1 cellular context compared by ENCODE assay signal in the genomic region with DNA sequence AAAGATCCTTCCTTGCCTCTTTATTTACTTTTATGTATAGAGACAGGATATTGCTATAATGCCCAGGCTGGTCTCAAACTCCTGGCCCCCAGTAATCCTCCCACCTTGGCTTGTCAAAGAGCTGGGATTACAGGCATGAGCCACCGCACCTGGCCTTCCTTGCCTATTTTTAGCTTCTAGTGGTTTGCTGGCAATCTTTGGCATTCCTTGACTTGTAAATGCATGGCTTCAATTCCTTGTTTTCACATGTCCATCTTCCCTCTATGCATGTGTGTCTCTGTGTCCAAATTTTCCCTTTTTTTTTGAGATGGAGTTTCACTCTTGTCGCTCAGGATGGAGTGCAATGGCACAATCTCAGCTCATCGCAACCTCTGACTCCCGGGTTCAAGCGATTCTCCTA.
TF ChIP-seq lines count a peak whose summit lies in the region.

No MANE protein-coding gene starts in this region.

TF ChIP-seq in A549, 52 proteins besides CTCF, POLR2A, EP300 and RAD21:
- TF ChIP-seq EHMT2 (IDR thresholded peaks at IDR 0.05; ENCODE audit: low read depth): no peak
- no peak for TF ChIP-seq NPAS2 (CRISPR knock-in tag; IDR thresholded peaks at IDR 0.05; ENCODE audit: borderline replicate concordance)
- TF ChIP-seq JUNB (IDR thresholded peaks at IDR 0.05): no peak
- TF ChIP-seq, protein P1, sequence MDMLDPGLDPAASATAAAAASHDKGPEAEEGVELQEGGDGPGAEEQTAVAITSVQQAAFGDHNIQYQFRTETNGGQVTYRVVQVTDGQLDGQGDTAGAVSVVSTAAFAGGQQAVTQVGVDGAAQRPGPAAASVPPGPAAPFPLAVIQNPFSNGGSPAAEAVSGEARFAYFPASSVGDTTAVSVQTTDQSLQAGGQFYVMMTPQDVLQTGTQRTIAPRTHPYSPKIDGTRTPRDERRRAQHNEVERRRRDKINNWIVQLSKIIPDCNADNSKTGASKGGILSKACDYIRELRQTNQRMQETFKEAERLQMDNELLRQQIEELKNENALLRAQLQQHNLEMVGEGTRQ (IDR thresholded peaks at IDR 0.05): no peak
- TF ChIP-seq, protein P2, sequence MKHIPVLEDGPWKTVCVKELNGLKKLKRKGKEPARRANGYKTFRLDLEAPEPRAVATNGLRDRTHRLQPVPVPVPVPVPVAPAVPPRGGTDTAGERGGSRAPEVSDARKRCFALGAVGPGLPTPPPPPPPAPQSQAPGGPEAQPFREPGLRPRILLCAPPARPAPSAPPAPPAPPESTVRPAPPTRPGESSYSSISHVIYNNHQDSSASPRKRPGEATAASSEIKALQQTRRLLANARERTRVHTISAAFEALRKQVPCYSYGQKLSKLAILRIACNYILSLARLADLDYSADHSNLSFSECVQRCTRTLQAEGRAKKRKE (CRISPR knock-in tag; IDR thresholded peaks at IDR 0.05; ENCODE audit: low read depth): no peak
- TF ChIP-seq ZC3H11A (IDR thresholded peaks at IDR 0.05): no peak
- no peak for TF ChIP-seq ZFP36 (IDR thresholded peaks at IDR 0.05; ENCODE audit: borderline replicate concordance, partially characterized antibody)
TF ChIP-seq in A549: peak in this region for 0.
